Comparison of ENCODE assay signal across 1 cellular context in the genomic region with DNA sequence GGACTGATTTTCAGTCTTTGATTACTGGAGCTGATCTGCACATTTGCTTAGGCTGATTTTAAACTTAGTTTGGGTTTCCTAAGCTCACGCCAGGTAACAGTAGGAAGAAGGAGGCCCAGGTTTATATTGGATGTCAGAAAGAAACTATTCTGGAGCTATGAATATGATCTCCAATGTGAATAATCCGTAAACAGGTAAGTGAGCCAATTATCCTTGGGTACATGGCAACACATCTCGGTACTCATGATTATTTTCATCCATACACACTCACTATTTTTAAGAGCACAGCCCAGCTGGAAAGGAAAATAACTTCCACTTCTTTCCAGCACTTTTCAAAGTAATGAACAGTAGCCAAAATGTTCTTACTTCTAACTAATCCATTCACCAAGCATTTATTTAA.
TF ChIP-seq lines count a peak whose summit lies in the region.

No MANE protein-coding gene starts in this region.

TF ChIP-seq in A549, 52 proteins besides CTCF, POLR2A, EP300 and RAD21:
- no peak for TF ChIP-seq FOSB (CRISPR knock-in tag; IDR thresholded peaks at IDR 0.05)
- TF ChIP-seq, protein P1, sequence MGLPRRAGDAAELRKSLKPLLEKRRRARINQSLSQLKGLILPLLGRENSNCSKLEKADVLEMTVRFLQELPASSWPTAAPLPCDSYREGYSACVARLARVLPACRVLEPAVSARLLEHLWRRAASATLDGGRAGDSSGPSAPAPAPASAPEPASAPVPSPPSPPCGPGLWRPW (IDR thresholded peaks at IDR 0.05) = no peak
- TF ChIP-seq EHF (CRISPR knock-in tag; IDR thresholded peaks at IDR 0.05) = no peak
- TF ChIP-seq MAFK (IDR thresholded peaks at IDR 0.05; ENCODE audit: partially characterized antibody) = no peak
- TF ChIP-seq POLR2AphosphoS2 (conservative IDR thresholded peaks at IDR 0.05; ENCODE audit: low read length) = no peak
- no peak for TF ChIP-seq TFCP2L1 (CRISPR knock-in tag; IDR thresholded peaks at IDR 0.05)
- no peak for TF ChIP-seq CBX2 (IDR thresholded peaks at IDR 0.05; ENCODE audit: borderline replicate concordance, low read depth)
- no peak for TF ChIP-seq ZNF302 (CRISPR knock-in tag; IDR thresholded peaks at IDR 0.05)
- TF ChIP-seq SMC3 (IDR thresholded peaks at IDR 0.05) = no peak
- no peak for TF ChIP-seq TP53 (CRISPR knock-in tag; IDR thresholded peaks at IDR 0.05)
- TF ChIP-seq JUN (IDR thresholded peaks at IDR 0.05) = no peak
- no peak for TF ChIP-seq CBX8 (IDR thresholded peaks at IDR 0.05)
- TF ChIP-seq CHD4 (IDR thresholded peaks at IDR 0.05; ENCODE audit: borderline replicate concordance) = no peak
- TF ChIP-seq HOXB5 (CRISPR knock-in tag; IDR thresholded peaks at IDR 0.05) = no peak
- no peak for TF ChIP-seq HMGXB4 (CRISPR knock-in tag; IDR thresholded peaks at IDR 0.05; ENCODE audit: borderline replicate concordance)
